In genomic region chr4:139083533-139084424, GRCh38 we compare ENCODE assay signal across 8 cellular contexts.
DNase-seq lines count a peak whose midpoint lies in the region; ATAC-seq and TF ChIP-seq lines count a peak whose summit lies in the region.

No MANE protein-coding gene starts in this region.

- H3K9me3 ChIP-seq in fibroblast of lung (ENCODE audit: control insufficient read depth, insufficient read depth, low read depth, low read length), result no peaks in the 10 kb centered on the region

- peak overlapping the region; percentile 74 to 97 (median 84) for H3K4me3 ChIP-seq in fibroblast of lung (replicated peaks in 1 of 4; ENCODE audit: control extremely low read depth in 1 of 4, insufficient read depth in 1 of 4, low read depth in 3 of 4, low read length in 4 of 4)

- H4K20me1 ChIP-seq in fibroblast of lung (ENCODE audit: control insufficient read depth, extremely low read depth, insufficient read depth, low read length), result no peaks in the 10 kb centered on the region

- peak; percentile 11 to 14 for TF ChIP-seq CTCF in fibroblast of lung (conservative IDR thresholded peaks at IDR 0.05 in 1 of 2, IDR thresholded peaks at IDR 0.05 in 1 of 2; ENCODE audit: low read depth in 1 of 2, low read length in 2 of 2)

- peaks cover 9 to 10% of the 10 kb centered on the region in 2 donors for H3K36me3 Mint-ChIP-seq in activated T-cell treated with anti-CD3 and anti-CD28 coated beads, Interleukin-2, amount 50 U/mL, for 72 hours (ENCODE audit: insufficient read depth in 2 of 2)
- H3K36me3 Mint-ChIP-seq in naive thymus-derived CD8-positive, alpha-beta T cell, result peaks cover 0 to 7% (median 0%) of the 10 kb centered on the region in 3 donors
- peaks cover 8 to 13% of the 10 kb centered on the region in 2 donors for H3K36me3 Mint-ChIP-seq in stimulated activated naive B cell treated with anti-CD40 and anti-IgM and Interleukin-4, amounts not matched to agents 10 μg/mL and 1 μg/mL and 100 μg/mL, for 72 hours

- H3K4me1 ChIP-seq in fibroblast of lung (ENCODE audit: control insufficient read depth, extremely low read depth, insufficient read depth, low read length), result peaks cover 2% of the 10 kb centered on the region

- H3K9ac ChIP-seq in fibroblast of lung (ENCODE audit: insufficient read depth, low read length), result peak overlapping the region; percentile 88

- POLR2A ChIA-PET in naive thymus-derived CD8-positive, alpha-beta T cell (lab: Charles Lee), result interaction anchor here (0.6 to 4.6 kb wide), 10 partner anchors 31 to 1290 kb away, joined by 3 to 41 read pairs (median 4); partner anchors contain the start of genes NAA15, NDUFC1, NOCT and RAB33B

- H3K27me3 ChIP-seq in fibroblast of lung (ENCODE audit: control insufficient read depth, insufficient read depth, low read length), result no peaks in the 10 kb centered on the region

- H3K4me3 Mint-ChIP-seq in activated T-cell treated with anti-CD3 and anti-CD28 coated beads, Interleukin-2, amount 50 U/mL, for 72 hours, result peak overlapping the region; percentile 90 to 93
- H3K4me3 Mint-ChIP-seq in naive thymus-derived CD8-positive, alpha-beta T cell, result peak overlapping the region; percentile 81 to 100 (median 98)
- peak overlapping the region; percentile 98 to 100 for H3K4me3 Mint-ChIP-seq in stimulated activated naive B cell treated with anti-CD40 and anti-IgM and Interleukin-4, amounts not matched to agents 10 μg/mL and 1 μg/mL and 100 μg/mL, for 72 hours

- H3K36me3 ChIP-seq in fibroblast of lung (ENCODE audit: control insufficient read depth, insufficient read depth, low read length), result no peaks in the 10 kb centered on the region

- H3K27me3 Mint-ChIP-seq in activated T-cell treated with anti-CD3 and anti-CD28 coated beads, Interleukin-2, amount 50 U/mL, for 72 hours (ENCODE audit: low read depth), result no peaks in the 10 kb centered on the region
- no peaks in the 10 kb centered on the region for H3K27me3 Mint-ChIP-seq in naive thymus-derived CD8-positive, alpha-beta T cell
- no peaks in the 10 kb centered on the region for H3K27me3 Mint-ChIP-seq in stimulated activated naive B cell treated with anti-CD40 and anti-IgM and Interleukin-4, amounts not matched to agents 10 μg/mL and 1 μg/mL and 100 μg/mL, for 72 hours

- peak overlapping the region; percentile 96 for H3K4me2 ChIP-seq in fibroblast of lung (ENCODE audit: extremely low read depth, insufficient read depth, low read length)

- peak overlapping the region; percentile 98 for H3K27ac Mint-ChIP-seq in activated T-cell treated with anti-CD3 and anti-CD28 coated beads, Interleukin-2, amount 50 U/mL, for 72 hours
- H3K27ac Mint-ChIP-seq in naive thymus-derived CD8-positive, alpha-beta T cell, result peak overlapping the region; percentile 95 to 100 (median 97)
- peak overlapping the region; percentile 100 for H3K27ac Mint-ChIP-seq in stimulated activated naive B cell treated with anti-CD40 and anti-IgM and Interleukin-4, amounts not matched to agents 10 μg/mL and 1 μg/mL and 100 μg/mL, for 72 hours

- peak overlapping the region; percentile 95 for H3K27ac ChIP-seq in fibroblast of lung (ENCODE audit: insufficient read depth, low read length)

- peak; percentile 60 for ATAC-seq in GM21515 (IDR thresholded peaks at IDR 0.05; ENCODE audit: unreplicated experiment)
- peak; percentile 73 for ATAC-seq in activated T-cell treated with anti-CD3 and anti-CD28 coated beads, Interleukin-2, amount 50 U/mL, for 72 hours (replicated peaks in 1 of 2)
- peak; percentile 50 to 57 for ATAC-seq in naive thymus-derived CD8-positive, alpha-beta T cell
- peak; percentile 72 to 74 for ATAC-seq in stimulated activated naive B cell treated with anti-CD40 and anti-IgM and Interleukin-4, amounts not matched to agents 10 μg/mL and 1 μg/mL and 100 μg/mL, for 72 hours (replicated peaks)

- no peaks in the 10 kb centered on the region for H3K9me3 Mint-ChIP-seq in activated T-cell treated with anti-CD3 and anti-CD28 coated beads, Interleukin-2, amount 50 U/mL, for 72 hours
- H3K9me3 Mint-ChIP-seq in naive thymus-derived CD8-positive, alpha-beta T cell, result no peaks in the 10 kb centered on the region
- no peaks in the 10 kb centered on the region for H3K9me3 Mint-ChIP-seq in stimulated activated naive B cell treated with anti-CD40 and anti-IgM and Interleukin-4, amounts not matched to agents 10 μg/mL and 1 μg/mL and 100 μg/mL, for 72 hours

- peak; percentile 96 for DNase-seq in DMS53 (lab: John Stamatoyannopoulos, UW)
- DNase-seq in HuH-7 (ENCODE audit: low spot score), result peak; percentile 49
- DNase-seq in activated T-cell treated with anti-CD3 and anti-CD28 coated beads, Interleukin-2, amount 50 U/mL, for 72 hours, result peak; percentile 88 to 89
- peak; percentile 94 for DNase-seq in fibroblast of lung (ENCODE audit: low read depth in 2 of 2)
- peak; percentile 67 to 91 (median 79) for DNase-seq in naive thymus-derived CD8-positive, alpha-beta T cell
- peak; percentile 86 for DNase-seq in stimulated activated naive B cell treated with anti-CD40 and anti-IgM and Interleukin-4, amounts not matched to agents 10 μg/mL and 1 μg/mL and 100 μg/mL, for 72 hours

- peak overlapping the region; percentile 87 for H2AFZ ChIP-seq in fibroblast of lung (ENCODE audit: low read length)

- peaks cover 43% of the 10 kb centered on the region for H3K79me2 ChIP-seq in fibroblast of lung (ENCODE audit: control insufficient read depth, insufficient read depth, low read length)

- peaks cover 36% of the 10 kb centered on the region for H3K4me1 Mint-ChIP-seq in activated T-cell treated with anti-CD3 and anti-CD28 coated beads, Interleukin-2, amount 50 U/mL, for 72 hours (ENCODE audit: low read depth)
- H3K4me1 Mint-ChIP-seq in naive thymus-derived CD8-positive, alpha-beta T cell, result peaks cover 11 to 54% (median 35%) of the 10 kb centered on the region in 4 donors
- H3K4me1 Mint-ChIP-seq in stimulated activated naive B cell treated with anti-CD40 and anti-IgM and Interleukin-4, amounts not matched to agents 10 μg/mL and 1 μg/mL and 100 μg/mL, for 72 hours, result peaks cover 5 to 29% of the 10 kb centered on the region in 2 donors

TF ChIP-seq in PFSK-1, 5 proteins besides CTCF, POLR2A, EP300 and RAD21:
- TF ChIP-seq REST (IDR thresholded peaks at IDR 0.05; ENCODE audit: insufficient read depth in 1 of 2, low read depth in 2 of 2, low read length in 2 of 2) (no peak; a peak in 1 of 4 replicates), TAF1 (IDR thresholded peaks at IDR 0.05; ENCODE audit: borderline replicate concordance, insufficient read depth, low read length) (peak; percentile 76; the same call in 1 of the 2 replicates), FOXP2 (optimal IDR thresholded peaks at IDR 0.05; ENCODE audit: borderline replicate concordance, extremely low read depth, extremely low read length, insufficient read depth) (peak; percentile 12), SIN3A (IDR thresholded peaks at IDR 0.05; ENCODE audit: borderline replicate concordance, insufficient read depth, low read length) (peak; percentile 85; the same call in 1 of the 2 replicates), POLR2AphosphoS5 (IDR thresholded peaks at IDR 0.05; ENCODE audit: low read depth, low read length) (peak; percentile 22; the same call in 1 of the 2 replicates)

Comparison
In these comparisons a context has a peak if more than half of its experiments do, and no peak if none do; other contexts are left out.
1. Peak in every context shown above with its lines: DNase-seq, ATAC-seq, H3K4me3 ChIP-seq and H3K27ac ChIP-seq.